11 cellular contexts compared by ENCODE assay signal in the genomic region with DNA sequence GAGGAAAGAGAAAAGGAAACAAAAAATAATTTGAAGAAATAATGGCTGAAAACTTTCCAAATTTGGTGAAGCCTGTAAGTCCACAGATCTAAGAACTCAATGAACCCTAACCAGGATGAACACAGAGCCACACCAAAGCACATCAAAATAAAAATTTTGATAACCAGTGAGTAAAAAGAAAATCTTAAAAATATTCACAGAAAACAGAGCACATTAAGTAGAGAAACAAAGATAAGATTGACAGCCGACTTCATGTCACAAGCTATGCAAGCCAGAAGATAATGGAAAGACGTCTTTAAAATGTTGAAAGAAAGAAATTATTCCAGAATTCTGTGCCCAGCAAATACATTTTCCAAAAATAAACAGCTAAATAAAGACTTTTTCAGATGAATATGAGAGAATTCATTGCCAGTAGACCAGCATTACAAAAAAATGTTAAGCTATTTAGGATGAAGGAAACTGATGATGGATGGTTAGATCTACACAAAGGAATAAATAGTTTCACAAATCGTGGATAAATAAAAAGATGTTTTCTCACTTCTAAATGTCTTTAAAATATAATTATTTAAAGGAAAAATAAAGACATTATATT.
A peak's percentile ranks its signal among the peaks of the same experiment; 100 is the strongest.
DNase-seq lines count a peak whose midpoint lies in the region; ATAC-seq and TF ChIP-seq lines count a peak whose summit lies in the region.
"Had no signal": no experiment of that assay in that cellular context is flagged by ENCODE, and none has a peak within 500 bp of the region (broad histone marks: within the 10 kb centered on the region; RNA-seq: fewer than 3 reads in every experiment).

No MANE protein-coding gene starts in this region.

- no peaks in the 10 kb centered on the region for H3K4me1 Mint-ChIP-seq in CD4-positive, CD25-positive, alpha-beta regulatory T cell
- H3K4me1 Mint-ChIP-seq in activated CD4-positive, alpha-beta T cell treated with anti-CD3 and anti-CD28 coated beads, Interleukin-2, amount 10 ng/mL, durations not matched to agents 24 days and 14 days: no peaks in the 10 kb centered on the region
- H3K4me1 Mint-ChIP-seq: activated T-helper 17 cell treated with anti-CD3 and anti-CD28 coated beads, Interleukin-2, amount 50 U/mL, for 72 hours; nephron progenitor cell had no signal

- H3K27ac Mint-ChIP-seq in CD4-positive, CD25-positive, alpha-beta regulatory T cell: no peak overlapping the region
- no peak overlapping the region for H3K27ac Mint-ChIP-seq in activated CD4-positive, alpha-beta T cell treated with anti-CD3 and anti-CD28 coated beads, Interleukin-2, amount 10 ng/mL, durations not matched to agents 24 days and 14 days
- H3K27ac Mint-ChIP-seq: activated T-helper 17 cell treated with anti-CD3 and anti-CD28 coated beads, Interleukin-2, amount 50 U/mL, for 72 hours; nephron progenitor cell had no signal

- no peaks in the 10 kb centered on the region for H3K36me3 ChIP-seq in CD4-positive, CD25-positive, alpha-beta regulatory T cell (ENCODE audit: control insufficient read depth, insufficient read depth, low read length)
- H3K36me3 ChIP-seq in SJCRH30: no peaks in the 10 kb centered on the region

- no peaks in the 10 kb centered on the region for H3K4me1 ChIP-seq in CD4-positive, CD25-positive, alpha-beta regulatory T cell (ENCODE audit: control insufficient read depth, insufficient read depth, low read length, poor library complexity, severe bottlenecking)
- H3K4me1 ChIP-seq in SJCRH30: 0 out of 2 replicates have a peak, but pooled peaks cover 4% of the 10 kb centered on the region

- H3K36me3 Mint-ChIP-seq in CD4-positive, CD25-positive, alpha-beta regulatory T cell: peaks cover 40% of the 10 kb centered on the region
- H3K36me3 Mint-ChIP-seq in activated CD4-positive, alpha-beta T cell treated with anti-CD3 and anti-CD28 coated beads, Interleukin-2, amount 10 ng/mL, durations not matched to agents 24 days and 14 days (ENCODE audit: low read depth): peaks cover 26% of the 10 kb centered on the region

- DNase-seq in CD4-positive, CD25-positive, alpha-beta regulatory T cell: peak in 2 of 3 donors; percentile 4 to 30
- DNase-seq in HEK293T (ENCODE audit: extremely low spot score): no peak
- DNase-seq in SJCRH30: peak; percentile 19 to 76
- peak; percentile 12 for DNase-seq in fibroblast of the conjunctiva (ENCODE audit: low read depth)
- no peak for DNase-seq in NCI-H524 treated with DMSO at 0.1 percent for 48 hours (lab: John Stamatoyannopoulos, UW)
- DNase-seq in iPS-NIHi11 (ENCODE audit: low spot score): no peak
- DNase-seq in activated CD4-positive, alpha-beta T cell treated with anti-CD3 and anti-CD28 coated beads, Interleukin-2, amount 10 ng/mL, durations not matched to agents 24 days and 14 days: no peak
- no peak for DNase-seq in RWPE1 (ENCODE audit: low spot score)
- DNase-seq: nephron progenitor cell had no signal

- no peak overlapping the region for H3K4me3 Mint-ChIP-seq in CD4-positive, CD25-positive, alpha-beta regulatory T cell
- no peak overlapping the region for H3K4me3 Mint-ChIP-seq in activated CD4-positive, alpha-beta T cell treated with anti-CD3 and anti-CD28 coated beads, Interleukin-2, amount 10 ng/mL, durations not matched to agents 24 days and 14 days
- H3K4me3 Mint-ChIP-seq: activated T-helper 17 cell treated with anti-CD3 and anti-CD28 coated beads, Interleukin-2, amount 50 U/mL, for 72 hours; nephron progenitor cell had no signal

- H3K27me3 Mint-ChIP-seq in CD4-positive, CD25-positive, alpha-beta regulatory T cell: no peaks in the 10 kb centered on the region
- H3K27me3 Mint-ChIP-seq in activated CD4-positive, alpha-beta T cell treated with anti-CD3 and anti-CD28 coated beads, Interleukin-2, amount 10 ng/mL, durations not matched to agents 24 days and 14 days: no peaks in the 10 kb centered on the region
- H3K27me3 Mint-ChIP-seq: activated T-helper 17 cell treated with anti-CD3 and anti-CD28 coated beads, Interleukin-2, amount 50 U/mL, for 72 hours had no signal

- no peak overlapping the region for H3K27ac ChIP-seq in CD4-positive, CD25-positive, alpha-beta regulatory T cell (ENCODE audit: insufficient read depth, low read length, poor library complexity, severe bottlenecking)
- no peak overlapping the region for H3K27ac ChIP-seq in SJCRH30
- H3K27ac ChIP-seq in RWPE1: no peak overlapping the region
- H3K27ac ChIP-seq: foreskin keratinocyte had no signal

- H3K9me3 Mint-ChIP-seq in CD4-positive, CD25-positive, alpha-beta regulatory T cell: peaks cover 0 to 22% (median 3%) of the 10 kb centered on the region in 7 donors
- H3K9me3 Mint-ChIP-seq in activated CD4-positive, alpha-beta T cell treated with anti-CD3 and anti-CD28 coated beads, Interleukin-2, amount 10 ng/mL, durations not matched to agents 24 days and 14 days: peaks cover 9% of the 10 kb centered on the region

- intact Hi-C loops in activated CD4-positive, alpha-beta T cell treated with anti-CD3 and anti-CD28 coated beads, Interleukin-2, amount 10 ng/mL, durations not matched to agents 24 days and 14 days (cut with micrococcal nuclease): no loop called here

- ATAC-seq in CD4-positive, CD25-positive, alpha-beta regulatory T cell (ENCODE audit: low read depth in 2 of 2): no peak
- ATAC-seq: activated T-helper 17 cell treated with anti-CD3 and anti-CD28 coated beads, Interleukin-2, amount 50 U/mL, for 72 hours; foreskin keratinocyte had no signal

- POLR2A ChIA-PET in HEK293T (lab: Yijun Ruan, JAX): interaction anchor here (0.8 kb wide), 1 partner anchor 97 kb away, joined by 5 read pairs; no protein-coding TSS in a partner anchor
- POLR2A ChIA-PET in RWPE1 (lab: Yijun Ruan, JAX; ENCODE audit: low non-redundant PET): no interaction called here

- H3K4me3 ChIP-seq in CD4-positive, CD25-positive, alpha-beta regulatory T cell (ENCODE audit: low read depth, low read length): no peak overlapping the region
- no peak overlapping the region for H3K4me3 ChIP-seq in SJCRH30

- no peak for TF ChIP-seq CTCF in RWPE1 (conservative IDR thresholded peaks at IDR 0.05; ENCODE audit: low read depth)

- CTCF ChIA-PET in HEK293T (lab: Yijun Ruan, JAX) (no interaction called here), RWPE1 (lab: Yijun Ruan, JAX) (interaction anchor here (0.6 kb wide), 1 partner anchor 61 kb away, joined by 3 read pairs; no protein-coding TSS in a partner anchor)

- no peaks in the 10 kb centered on the region for H3K27me3 ChIP-seq in CD4-positive, CD25-positive, alpha-beta regulatory T cell (ENCODE audit: control insufficient read depth, insufficient read depth, low read length)
- H3K27me3 ChIP-seq in SJCRH30: no peaks in the 10 kb centered on the region
- H3K27me3 ChIP-seq: foreskin keratinocyte had no signal

- H3K9me3 ChIP-seq in CD4-positive, CD25-positive, alpha-beta regulatory T cell (ENCODE audit: control insufficient read depth in 2 of 2, low read length in 2 of 2): peaks cover 21 to 22% of the 10 kb centered on the region in 2 experiments
- peaks cover 17% of the 10 kb centered on the region for H3K9me3 ChIP-seq in SJCRH30 (replicated peaks)

TF ChIP-seq in HEK293T, 16 proteins besides CTCF, POLR2A, EP300 and RAD21:
- TF ChIP-seq, protein P1, sequence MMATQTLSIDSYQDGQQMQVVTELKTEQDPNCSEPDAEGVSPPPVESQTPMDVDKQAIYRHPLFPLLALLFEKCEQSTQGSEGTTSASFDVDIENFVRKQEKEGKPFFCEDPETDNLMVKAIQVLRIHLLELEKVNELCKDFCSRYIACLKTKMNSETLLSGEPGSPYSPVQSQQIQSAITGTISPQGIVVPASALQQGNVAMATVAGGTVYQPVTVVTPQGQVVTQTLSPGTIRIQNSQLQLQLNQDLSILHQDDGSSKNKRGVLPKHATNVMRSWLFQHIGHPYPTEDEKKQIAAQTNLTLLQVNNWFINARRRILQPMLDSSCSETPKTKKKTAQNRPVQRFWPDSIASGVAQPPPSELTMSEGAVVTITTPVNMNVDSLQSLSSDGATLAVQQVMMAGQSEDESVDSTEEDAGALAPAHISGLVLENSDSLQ (IDR thresholded peaks at IDR 0.05): peak; percentile 73
- no peak for TF ChIP-seq FOXA1 (IDR thresholded peaks at IDR 0.05)
- no peak for TF ChIP-seq LEF1 (IDR thresholded peaks at IDR 0.05; ENCODE audit: borderline replicate concordance)
TF ChIP-seq in HEK293T: peak in this region for 1.

Comparison
In these comparisons a context has a peak if more than half of its experiments do, and no peak if none do; other contexts are left out.
1. DNase-seq: peak in CD4-positive, CD25-positive, alpha-beta regulatory T cell (2 of 3), SJCRH30 (2 of 2) and fibroblast of the conjunctiva (single experiment); none in HEK293T (single experiment), NCI-H524 treated with DMSO at 0.1 percent for 48 hours (single experiment), iPS-NIHi11 (single experiment), activated CD4-positive, alpha-beta T cell treated with anti-CD3 and anti-CD28 coated beads, Interleukin-2, amount 10 ng/mL, durations not matched to agents 24 days and 14 days (single experiment) and RWPE1 (single experiment).